ENCODE assay signal across 8 cellular contexts in the genomic region with DNA sequence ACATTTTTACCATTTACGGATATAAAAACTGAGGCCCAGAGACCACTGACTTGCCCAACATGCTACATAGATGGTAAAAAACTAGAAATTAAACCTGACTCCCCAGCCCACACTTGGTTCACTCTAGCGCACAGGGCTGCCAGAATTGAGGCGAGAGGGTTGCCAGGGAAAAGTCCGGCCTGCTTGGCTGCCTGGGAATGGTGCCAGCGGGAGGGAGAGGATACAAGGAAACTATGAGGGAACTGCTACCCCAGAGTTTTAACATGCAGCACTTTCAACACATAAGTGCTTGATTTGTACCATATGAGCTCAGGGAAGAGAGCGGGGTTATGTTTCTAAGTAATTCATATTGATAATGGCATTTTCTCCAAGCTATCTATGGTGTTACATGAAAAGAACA. TPM values are rescaled to one million over a fixed set of nuclear protein-coding genes. Genes with fewer than 3 reads are reported as not detected.
DNase-seq lines count a peak whose midpoint lies in the region; ATAC-seq and TF ChIP-seq lines count a peak whose summit lies in the region.
"Not testable (repeated sequence)": the region's sequence is repeated elsewhere in the genome, so short reads cannot be mapped to it uniquely, and the experiment has no call there.

No MANE protein-coding gene starts in this region.

- not testable (repeated sequence) for H3K4me3 Mint-ChIP-seq in HFFc6

- CTCF ChIA-PET in SK-N-SH (lab: Yijun Ruan, JAX): interaction anchor here (1.3 to 1.5 kb wide), 3 partner anchors 10 to 280 kb away, joined by 3 to 6 read pairs (median 4); partner anchors contain the start of genes COG7 and SCNN1G

- H3K4me1 ChIP-seq in SK-N-SH (ENCODE audit: control insufficient read depth in 1 of 2, insufficient read depth in 2 of 2, low read depth in 1 of 2, low read length in 1 of 2); gastroesophageal sphincter; spleen: not testable (repeated sequence)

- H3K27ac ChIP-seq in SK-N-SH (ENCODE audit: low read depth in 2 of 2, low read length in 1 of 2) (peak overlapping the region in 1 of 2 experiments; percentile 11; a peak in 2 of 4 replicates), gastroesophageal sphincter (peak overlapping the region in 2 of 4 donors; percentile 4 to 16)
- not testable (repeated sequence) for H3K27ac ChIP-seq in spleen

- not testable (repeated sequence) for H3K9me2 ChIP-seq in SK-N-SH

- WGBS in SK-N-SH (ENCODE audit: low lambda C conversion rate): 65% methylated on average over 6 of the region's 6 CpGs
- 7 to 16% methylated on average over 4 of the region's 6 CpGs for WGBS in gastroesophageal sphincter (ENCODE audit: low coverage in 1 of 2), 2 donors
- 66 to 86% (median 75%) methylated on average over 5 to 6 of the region's 6 CpGs for WGBS in spleen, 5 donors

- H3F3A ChIP-seq in SK-N-SH (replicated peaks; ENCODE audit: insufficient read depth): peaks cover 10% of the 10 kb centered on the region

- not testable (repeated sequence) for H3K9ac ChIP-seq in SK-N-SH

- H4K20me1 ChIP-seq in SK-N-SH (ENCODE audit: insufficient read depth): not testable (repeated sequence)

- H3K4me1 Mint-ChIP-seq in HFFc6 (ENCODE audit: low read depth): peaks cover 16% of the 10 kb centered on the region

- H3K9me3 ChIP-seq in SK-N-SH, gastroesophageal sphincter, spleen: not testable (repeated sequence)

- ATAC-seq in gastroesophageal sphincter: peak; percentile 76
- ATAC-seq in omental fat pad (ENCODE audit: low FRiP score): peak; percentile 72

- H3K36me3 ChIP-seq in SK-N-SH (replicated peaks in 1 of 2; ENCODE audit: control insufficient read depth in 1 of 2, insufficient read depth in 2 of 2, low read length in 1 of 2) (peaks cover 21 to 34% of the 10 kb centered on the region in 2 experiments), gastroesophageal sphincter (peaks cover 0 to 37% of the 10 kb centered on the region in 2 donors), spleen (peaks cover 0 to 45% (median 29%) of the 10 kb centered on the region in 6 donors)

- TF ChIP-seq CTCF in HFFc6 (IDR thresholded peaks at IDR 0.05); SK-N-SH (IDR thresholded peaks at IDR 0.05); gastroesophageal sphincter (IDR thresholded peaks at IDR 0.05); omental fat pad (IDR thresholded peaks at IDR 0.05); spleen (IDR thresholded peaks at IDR 0.05 in 8 of 11, conservative IDR thresholded peaks at IDR 0.05 in 3 of 11): not testable (repeated sequence)

- peak overlapping the region; percentile 26; the same call in 1 of the 2 replicates for H3K27ac Mint-ChIP-seq in HFFc6

- POLR2A ChIA-PET in SK-N-SH (lab: Yijun Ruan, JAX): interaction anchor here (0.8 kb wide), 1 partner anchor 10 kb away, joined by 3 read pairs; the partner anchor contains the start of gene COG7

- H3K27me3 Mint-ChIP-seq in HFFc6 (ENCODE audit: insufficient read depth): not testable (repeated sequence)

- not testable (repeated sequence) for H3K4me3 ChIP-seq in SK-N-SH (ENCODE audit: low read depth in 2 of 2, low read length in 1 of 2); gastroesophageal sphincter; spleen

- H3K27me3 ChIP-seq in SK-N-SH (ENCODE audit: insufficient read depth); gastroesophageal sphincter; spleen (replicated peaks in 1 of 7): not testable (repeated sequence)

- intact Hi-C loops in spleen (cut with DNase I; ENCODE audit: low total_unique reads): not testable (repeated sequence)

- H3K4me2 ChIP-seq in SK-N-SH: not testable (repeated sequence)

- peaks cover 35% of the 10 kb centered on the region for H3K36me3 Mint-ChIP-seq in HFFc6 (ENCODE audit: low read depth)

- not testable (repeated sequence) for TF ChIP-seq RAD21 in SK-N-SH (IDR thresholded peaks at IDR 0.05; ENCODE audit: low read length)

- not testable (repeated sequence) for H3K9me3 Mint-ChIP-seq in HFFc6

- not testable (repeated sequence) for H3K79me2 ChIP-seq in SK-N-SH (ENCODE audit: insufficient read depth)

- DNase-seq in AG08396 (ENCODE audit: low spot score) (peak; percentile 75), HFFc6 (peak; percentile 8), SK-N-SH (peak; percentile 36), cerebellum (ENCODE audit: low spot score) (peak; percentile 83), iris pigment epithelial cell (ENCODE audit: low read depth) (peak; percentile 58), omental fat pad (ENCODE audit: low spot score) (peak; percentile 50), spleen (peak; percentile 49)

- not testable (repeated sequence) for TF ChIP-seq POLR2A in gastroesophageal sphincter (IDR thresholded peaks at IDR 0.05); spleen (IDR thresholded peaks at IDR 0.05)

- not testable (repeated sequence) for H2AFZ ChIP-seq in SK-N-SH (ENCODE audit: low read depth)

- not testable (repeated sequence) for TF ChIP-seq EP300 in SK-N-SH (IDR thresholded peaks at IDR 0.05; ENCODE audit: borderline replicate concordance in 1 of 2, low read depth in 1 of 2, low read length in 1 of 2); gastroesophageal sphincter (IDR thresholded peaks at IDR 0.05)

TF ChIP-seq in SK-N-SH, 30 proteins besides CTCF, POLR2A, EP300 and RAD21:
- peak; percentile 40; the same call in 1 of the 2 replicates for TF ChIP-seq NFIC (IDR thresholded peaks at IDR 0.05; ENCODE audit: borderline replicate concordance)

RNA-seq across cellular contexts. Expression of gene COG7, which starts 10.0 kb away (rescaled TPM):
- total RNA-seq in HFFc6 (2021; fragmentation: NEBNext Ultra II Directional; extraction: Animal tissue kit (Norgen Biotek cat#: 25700)): 10 to 100 TPM; 17.7 to 21.2 (median 19.7) TPM
- polyA plus RNA-seq in SK-N-SH (2012; rRNA removed) (33.0 and 34.7 TPM in 2 replicates), spleen (10 to 100 TPM in 2 of 3 donors, 1 to 10 TPM in 1; 9.6 to 17.5 (median 17.0) TPM)
- 13.2 and 19.2 TPM in 2 replicates for polyA plus RNA-seq in SK-N-SH (2012; cell fraction: cytosol; rRNA removed)
- polyA plus RNA-seq in SK-N-SH (2012; cell fraction: nucleus; rRNA removed): 81.8 and 105 TPM in 2 replicates
- total RNA-seq in cerebellum (26.0 TPM), gastroesophageal sphincter (10 to 100 TPM in 3 of 4 donors, 1 to 10 TPM in 1; 6.9 to 18.6 (median 16.0) TPM), omental fat pad (10 to 100 TPM; 12.0 to 23.0 (median 13.3) TPM), spleen (10 to 100 TPM; 15.9 to 25.5 (median 19.9) TPM)

RNA-seq across cellular contexts. Expression of gene GGA2, which starts 47.3 kb away (rescaled TPM):
- total RNA-seq in HFFc6 (2021; fragmentation: NEBNext Ultra II Directional; extraction: Animal tissue kit (Norgen Biotek cat#: 25700)): 10 to 100 TPM; 28.1 to 38.0 (median 35.7) TPM
- 23.4 and 29.2 TPM in 2 replicates for polyA plus RNA-seq in SK-N-SH (2012; rRNA removed)
- polyA plus RNA-seq in SK-N-SH (2012; cell fraction: cytosol; rRNA removed): 19.9 and 23.9 TPM in 2 replicates
- 52.4 and 82.2 TPM in 2 replicates for polyA plus RNA-seq in SK-N-SH (2012; cell fraction: nucleus; rRNA removed)
- 37.0 TPM for total RNA-seq in cerebellum
- total RNA-seq in gastroesophageal sphincter: 10 to 100 TPM; 36.5 to 50.5 (median 41.5) TPM
- 10 to 100 TPM; 35.5 to 59.3 (median 40.8) TPM for total RNA-seq in omental fat pad
- 100 to 1,000 TPM; 131 to 179 (median 152) TPM for total RNA-seq in spleen
- polyA plus RNA-seq in spleen: 10 to 100 TPM; 49.4 to 57.2 (median 56.6) TPM

Comparison
In these comparisons a context has a peak if more than half of its experiments do, and no peak if none do; other contexts are left out.
1. DNase-seq: peak in every context shown above with its lines; median percentile 83 in cerebellum; 75 in AG08396; 58 in iris pigment epithelial cell; 50 in omental fat pad; 49 in spleen; 36 in SK-N-SH; 8 in HFFc6.